ENCODE assay signal across 15 cellular contexts in the genomic region with DNA sequence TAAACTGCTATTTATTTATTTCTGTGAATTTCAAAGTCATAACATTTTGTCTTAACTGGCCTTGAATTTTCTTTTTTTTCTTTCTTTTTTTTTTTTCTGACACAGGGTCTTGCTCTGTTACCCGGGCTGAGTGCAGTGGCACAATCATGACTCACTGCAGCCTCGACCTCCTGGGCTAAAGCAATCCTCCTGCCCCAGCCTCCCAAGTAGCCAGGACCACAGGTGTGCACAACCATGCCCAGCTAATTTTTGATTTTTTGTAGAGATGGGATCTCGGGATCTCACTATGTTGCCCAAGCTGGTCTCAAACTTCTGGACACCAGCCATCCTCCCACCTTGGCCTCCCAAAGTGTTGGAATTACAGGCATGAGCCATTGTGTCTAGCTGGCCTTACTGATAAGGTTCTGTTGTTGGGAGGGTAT.
A peak's percentile ranks its signal among the peaks of the same experiment; 100 is the strongest.
DNase-seq lines count a peak whose midpoint lies in the region; ATAC-seq, FAIRE-seq and TF ChIP-seq lines count a peak whose summit lies in the region.
"Had no signal": no experiment of that assay in that cellular context is flagged by ENCODE, and none has a peak within 500 bp of the region (broad histone marks: within the 10 kb centered on the region; RNA-seq: fewer than 3 reads in every experiment).

No MANE protein-coding gene starts in this region.

- peaks cover 2% of the 10 kb centered on the region for H3K9me3 Mint-ChIP-seq in nephron
- H3K9me3 Mint-ChIP-seq in activated CD4-positive, alpha-beta T cell treated with anti-CD3 and anti-CD28 coated beads, Interleukin-2, amount 10 ng/mL, durations not matched to agents 7 days and 5 days: peaks cover 8% of the 10 kb centered on the region
- H3K9me3 Mint-ChIP-seq: CD8-positive, alpha-beta T cell; H9 had no signal

- no peak for TF ChIP-seq RAD21 in A549 (conservative IDR thresholded peaks at IDR 0.05 in 1 of 2, IDR thresholded peaks at IDR 0.05 in 1 of 2)
- TF ChIP-seq RAD21 in HepG2 (CRISPR knock-in tag; IDR thresholded peaks at IDR 0.05): no peak

- 48% methylated on average over 3 of the region's 3 CpGs for WGBS in A549 (ENCODE audit: missing lambda C conversion rate)
- WGBS in HepG2 (ENCODE audit: low lambda C conversion rate): 47% methylated on average over 3 of the region's 3 CpGs

- intact Hi-C loops in colonic mucosa (cut with DNase I) (no loop called here), HepG2 (cut with micrococcal nuclease; ENCODE audit: unreplicated experiment) (loop anchor here (1.0 to 2.0 kb wide), 2 partner anchors 13 to 66 kb away; no protein-coding TSS in a partner anchor)

- H3K4me1 Mint-ChIP-seq in nephron: peaks cover 18% of the 10 kb centered on the region
- H3K4me1 Mint-ChIP-seq in activated CD4-positive, alpha-beta T cell treated with anti-CD3 and anti-CD28 coated beads, Interleukin-2, amount 10 ng/mL, durations not matched to agents 7 days and 5 days: peaks cover 15% of the 10 kb centered on the region

- H3K9ac ChIP-seq in colonic mucosa (ENCODE audit: low read depth in 2 of 2, low read length in 2 of 2): no peak overlapping the region
- H3K9ac ChIP-seq in HepG2 (ENCODE audit: insufficient read depth, low read depth, low read length): no peak overlapping the region
- H3K9ac ChIP-seq: BLaER1 had no signal

- no peak for FAIRE-seq in A549 (lab: Jason Lieb, UNC)
- no peak for FAIRE-seq in HepG2 (lab: Jason Lieb, UNC)
- FAIRE-seq: D721Med, G401.6, GM12891, H1 had no signal

- no peak overlapping the region for H3K4me3 Mint-ChIP-seq in nephron
- H3K4me3 Mint-ChIP-seq in activated CD4-positive, alpha-beta T cell treated with anti-CD3 and anti-CD28 coated beads, Interleukin-2, amount 10 ng/mL, durations not matched to agents 7 days and 5 days: no peak overlapping the region
- H3K4me3 Mint-ChIP-seq: CD8-positive, alpha-beta T cell; H9 had no signal

- no peaks in the 10 kb centered on the region for H3K36me3 ChIP-seq in colonic mucosa
- H3K36me3 ChIP-seq in HepG2 (replicated peaks in 1 of 2; ENCODE audit: control insufficient read depth in 1 of 2, insufficient read depth in 2 of 2, low read length in 2 of 2): no peaks in the 10 kb centered on the region
- H3K36me3 ChIP-seq: BLaER1 had no signal

- no peaks in the 10 kb centered on the region for H3K36me3 Mint-ChIP-seq in nephron (ENCODE audit: low read depth)
- H3K36me3 Mint-ChIP-seq in activated CD4-positive, alpha-beta T cell treated with anti-CD3 and anti-CD28 coated beads, Interleukin-2, amount 10 ng/mL, durations not matched to agents 7 days and 5 days (ENCODE audit: low read depth): no peaks in the 10 kb centered on the region
- H3K36me3 Mint-ChIP-seq: CD8-positive, alpha-beta T cell had no signal

- CTCF ChIA-PET in A549 (lab: Yijun Ruan, JAX): interaction anchor here (1.4 to 2.3 kb wide), 2 partner anchors 10 to 24 kb away, joined by 3 to 7 read pairs; no protein-coding TSS in a partner anchor
- CTCF ChIA-PET in HepG2 (lab: Yijun Ruan, JAX; ENCODE audit: low intra/inter-chr PET ratio, low total read pairs): no interaction called here
- CTCF ChIA-PET in activated CD4-positive, alpha-beta T cell treated with anti-CD3 and anti-CD28 coated beads, Interleukin-2, amount 10 ng/mL, durations not matched to agents 7 days and 5 days (lab: Charles Lee): interaction anchor here (0.5 to 2.0 kb wide), 4 partner anchors 8 to 86 kb away, joined by 4 to 6 read pairs (median 5); no protein-coding TSS in a partner anchor

- no peak overlapping the region for H2AFZ ChIP-seq in HepG2 (ENCODE audit: low read length)

- TF ChIP-seq CTCF in A549 (IDR thresholded peaks at IDR 0.05) (no peak), colonic mucosa (IDR thresholded peaks at IDR 0.05) (no peak), HepG2 (CRISPR knock-in tag; IDR thresholded peaks at IDR 0.05) (no peak), nephron (IDR thresholded peaks at IDR 0.05; ENCODE audit: unreplicated experiment in 3 of 3) (no peak)

- BruUV-seq in HepG2 (replicated peaks; lab: Mats Ljungman, UMichigan): no TSS peak

- no peaks in the 10 kb centered on the region for H3K79me2 ChIP-seq in HepG2 (ENCODE audit: insufficient read depth, low read length)

- no peaks in the 10 kb centered on the region for H3K27me3 ChIP-seq in colonic mucosa
- no peaks in the 10 kb centered on the region for H3K27me3 ChIP-seq in HepG2 (ENCODE audit: control insufficient read depth in 1 of 2, insufficient read depth in 2 of 2, low read length in 2 of 2)
- H3K27me3 ChIP-seq: BLaER1 had no signal

- no peak for TF ChIP-seq EP300 in A549 (IDR thresholded peaks at IDR 0.05)
- TF ChIP-seq EP300 in HepG2 (IDR thresholded peaks at IDR 0.05; ENCODE audit: low read depth in 2 of 2, low read length in 2 of 2): no peak
- TF ChIP-seq EP300 in HepG2 (CRISPR knock-in tag; IDR thresholded peaks at IDR 0.05; ENCODE audit: borderline replicate concordance): no peak

- H3K4me3 ChIP-seq in A549: no peak overlapping the region
- H3K4me3 ChIP-seq in colonic mucosa: no peak overlapping the region
- H3K4me3 ChIP-seq in HepG2 (replicated peaks in 1 of 3; ENCODE audit: insufficient read depth in 1 of 3, low read depth in 2 of 3, low read length in 3 of 3): peak overlapping the region in 1 of 3 experiments; percentile 55; a peak in 1 of 6 replicates
- H3K4me3 ChIP-seq: BLaER1 had no signal

- H3K9me3 ChIP-seq in A549 (no peaks in the 10 kb centered on the region), colonic mucosa (no peaks in the 10 kb centered on the region), HepG2 (ENCODE audit: low read length) (no peaks in the 10 kb centered on the region)
- H3K9me3 ChIP-seq: BLaER1 had no signal

- H3K27ac Mint-ChIP-seq in nephron: peak overlapping the region; percentile 67 to 91 (median 90)
- H3K27ac Mint-ChIP-seq in activated CD4-positive, alpha-beta T cell treated with anti-CD3 and anti-CD28 coated beads, Interleukin-2, amount 10 ng/mL, durations not matched to agents 7 days and 5 days: no peak overlapping the region
- H3K27ac Mint-ChIP-seq: CD8-positive, alpha-beta T cell; H9 had no signal

- peaks cover 10% of the 10 kb centered on the region for H3K4me1 ChIP-seq in A549
- H3K4me1 ChIP-seq in colonic mucosa: no peaks in the 10 kb centered on the region
- peaks cover 44% of the 10 kb centered on the region for H3K4me1 ChIP-seq in HepG2 (ENCODE audit: insufficient read depth, low read length)

- H3K27me3 Mint-ChIP-seq in nephron (ENCODE audit: low read depth): no peaks in the 10 kb centered on the region
- no peaks in the 10 kb centered on the region for H3K27me3 Mint-ChIP-seq in activated CD4-positive, alpha-beta T cell treated with anti-CD3 and anti-CD28 coated beads, Interleukin-2, amount 10 ng/mL, durations not matched to agents 7 days and 5 days

- POLR2A ChIA-PET in A549 (lab: Yijun Ruan, JAX) (no interaction called here), HepG2 (lab: Yijun Ruan, JAX) (interaction anchor here (1.3 to 2.5 kb wide), 6 partner anchors 12 to 84 kb away, joined by 3 to 20 read pairs (median 6); a partner anchor contains a TSS)
- POLR2A ChIA-PET in activated CD4-positive, alpha-beta T cell treated with anti-CD3 and anti-CD28 coated beads, Interleukin-2, amount 10 ng/mL, durations not matched to agents 7 days and 5 days (lab: Charles Lee): no interaction called here

- DNase-seq in A549 (ENCODE audit: low read depth in 1 of 2, low spot score in 1 of 2) (no peak), colonic mucosa (no peak), HepG2 (ENCODE audit: low spot score) (no peak), anterior cingulate cortex (lab: John Stamatoyannopoulos, UW) (no peak), T-helper 9 cell (no peak)
- no peak for DNase-seq in activated CD4-positive, alpha-beta T cell treated with anti-CD3 and anti-CD28 coated beads, Interleukin-2, amount 10 ng/mL, durations not matched to agents 7 days and 5 days
- DNase-seq: CD8-positive, alpha-beta T cell; H9 had no signal

- H3K27ac ChIP-seq in A549 (peak overlapping the region; percentile 5 to 58; a peak in 4 of 6 replicates), colonic mucosa (peak overlapping the region; percentile 66), HepG2 (ENCODE audit: extremely low read length, insufficient read depth, low read length) (peak overlapping the region; percentile 86)
- H3K27ac ChIP-seq: 22Rv1, BLaER1 had no signal

- in situ Hi-C loops in HepG2 (cut with HindIII; ENCODE audit: extremely low pct_ligation_motif_present, low pct_unique_long_range_greater_than_20kb): no loop called here

- ATAC-seq in A549 (no peak), HepG2 (no peak; the same call in 2 of the 3 replicates)
- ATAC-seq: CD8-positive, alpha-beta T cell had no signal

- H4K20me1 ChIP-seq in HepG2 (ENCODE audit: insufficient read depth, low read length): no peaks in the 10 kb centered on the region
- H4K20me1 ChIP-seq: BLaER1 had no signal

- H3K4me2 ChIP-seq in A549 (peak overlapping the region; percentile 66; the same call in 2 of the 3 replicates), HepG2 (ENCODE audit: low read depth, low read length) (peak overlapping the region; percentile 74)
- H3K4me2 ChIP-seq: BLaER1 had no signal

- TF ChIP-seq POLR2A in A549 (IDR thresholded peaks at IDR 0.05; ENCODE audit: low read length) (no peak), HepG2 (IDR thresholded peaks at IDR 0.05; ENCODE audit: insufficient read depth in 1 of 2, low read depth in 2 of 2, low read length in 2 of 2) (no peak)

TF ChIP-seq in A549, 52 proteins besides CTCF, POLR2A, EP300 and RAD21 (continues in another document):
- TF ChIP-seq, protein P1, sequence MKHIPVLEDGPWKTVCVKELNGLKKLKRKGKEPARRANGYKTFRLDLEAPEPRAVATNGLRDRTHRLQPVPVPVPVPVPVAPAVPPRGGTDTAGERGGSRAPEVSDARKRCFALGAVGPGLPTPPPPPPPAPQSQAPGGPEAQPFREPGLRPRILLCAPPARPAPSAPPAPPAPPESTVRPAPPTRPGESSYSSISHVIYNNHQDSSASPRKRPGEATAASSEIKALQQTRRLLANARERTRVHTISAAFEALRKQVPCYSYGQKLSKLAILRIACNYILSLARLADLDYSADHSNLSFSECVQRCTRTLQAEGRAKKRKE (CRISPR knock-in tag; IDR thresholded peaks at IDR 0.05; ENCODE audit: low read depth): no peak
- TF ChIP-seq MAFK (IDR thresholded peaks at IDR 0.05; ENCODE audit: partially characterized antibody) (no peak), EHMT2 (IDR thresholded peaks at IDR 0.05; ENCODE audit: low read depth) (no peak), CBX2 (IDR thresholded peaks at IDR 0.05; ENCODE audit: borderline replicate concordance, low read depth) (no peak)

TF ChIP-seq in HepG2, 621 proteins besides CTCF, POLR2A, EP300 and RAD21 (continues in another document):
- TF ChIP-seq ZMYM2 (CRISPR knock-in tag; IDR thresholded peaks at IDR 0.05) (0 out of 2 replicates have a peak, but pooled peaks have one; percentile 26), ZMYM3 (CRISPR knock-in tag; IDR thresholded peaks at IDR 0.05) (peak; percentile 22), ZNF121 (CRISPR knock-in tag; IDR thresholded peaks at IDR 0.05) (peak; percentile 93)
- TF ChIP-seq, protein P2, sequence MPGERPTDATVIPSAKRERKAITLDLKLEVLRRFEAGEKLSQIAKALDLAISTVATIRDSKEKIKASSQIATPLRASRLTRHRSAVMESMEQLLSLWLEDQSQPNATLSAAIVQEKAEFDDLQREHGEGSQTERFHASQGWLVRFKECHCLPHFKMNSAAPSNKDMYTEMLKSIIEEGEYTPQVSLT (CRISPR knock-in tag; IDR thresholded peaks at IDR 0.05; ENCODE audit: borderline replicate concordance, low read depth): 0 out of 2 replicates have a peak, but pooled peaks have one; percentile 8

Comparison
In these comparisons a context has a peak if more than half of its experiments do, and no peak if none do; other contexts are left out.
1. H3K27ac ChIP-seq: peak in every context shown above with its lines; median percentile 86 in HepG2; 66 in colonic mucosa; 32 in A549.